Comparison of ENCODE assay signal across 24 cellular contexts in genomic region chr1:87830579-87830978, GRCh38.
"Had no signal": no experiment of that assay in that cellular context is flagged by ENCODE, and none has a peak within 500 bp of the region (broad histone marks: within the 10 kb centered on the region; RNA-seq: fewer than 3 reads in every experiment).

No MANE protein-coding gene starts in this region.

- H3K27ac ChIP-seq: adrenal gland, gastroesophageal sphincter, tibial artery, uterus, VCaP had no signal

- H3K27me3 ChIP-seq: adrenal gland, gastroesophageal sphincter, heart left ventricle, tibial artery, uterus had no signal

- H3K4me3 Mint-ChIP-seq: activated naive CD4-positive, alpha-beta T cell treated with anti-CD3 and anti-CD28 coated beads, Interleukin-2, amount 50 U/mL, for 24 hours; mesothelial cell of epicardium; nephron had no signal

- H3K4me3 ChIP-seq: adrenal gland, gastroesophageal sphincter, heart left ventricle, lung, tibial artery, uterus had no signal

- H3K9me3 ChIP-seq: adrenal gland, gastroesophageal sphincter, heart left ventricle, tibial artery, uterus had no signal

- H3K9me3 Mint-ChIP-seq: activated naive CD4-positive, alpha-beta T cell treated with anti-CD3 and anti-CD28 coated beads, Interleukin-2, amount 50 U/mL, for 24 hours; nephron had no signal

- H3K4me1 Mint-ChIP-seq: activated naive CD4-positive, alpha-beta T cell treated with anti-CD3 and anti-CD28 coated beads, Interleukin-2, amount 50 U/mL, for 24 hours had no signal

- DNase-seq: activated CD4-positive, alpha-beta T cell treated with anti-CD3 and anti-CD28 coated beads for 1 hour; activated CD8-positive, alpha-beta memory T cell treated with anti-CD3 and anti-CD28 coated beads for 24 hours; activated CD8-positive, alpha-beta memory T cell treated with anti-CD3 and anti-CD28 coated beads, Interleukin-2, amount 50 U/mL, for 48 hours; activated effector memory CD4-positive, alpha-beta T cell treated with anti-CD3 and anti-CD28 coated beads, Interleukin-2, amount 50 U/mL, for 16 hours; activated T-cell treated with anti-CD3 and anti-CD28 coated beads, Interleukin-2, amount 50 U/mL, for 48 hours; adrenal gland; effector CD8-positive, alpha-beta T cell; heart left ventricle; kidney; retina; stimulated activated CD4-positive, alpha-beta T cell treated with anti-CD3 and anti-CD28 coated beads, Interleukin-12 subunit alpha, Interleukin-12 subunit beta, amount 100 ng/mL, for 4 hours; stimulated activated CD4-positive, alpha-beta T cell treated with anti-CD3 and anti-CD28 coated beads, Interleukin-1b, Interleukin-23, amount 100 ng/mL, for 48 hours; stimulated activated CD8-positive, alpha-beta memory T cell treated with anti-CD3 and anti-CD28 coated beads, Interleukin-4, amount 100 ng/mL, for 48 hours; stimulated activated naive CD4-positive, alpha-beta T cell treated with Interleukin-2 at 50 U/mL for 16 hours; tibial artery; uterus had no signal

- ATAC-seq: esophagus mucosa, gastroesophageal sphincter, heart left ventricle, left lobe of liver had no signal

- H3K36me3 Mint-ChIP-seq: activated naive CD4-positive, alpha-beta T cell treated with anti-CD3 and anti-CD28 coated beads, Interleukin-2, amount 50 U/mL, for 24 hours; mesothelial cell of epicardium had no signal

- H3K4me1 ChIP-seq: adrenal gland, uterus had no signal

- H3K27ac Mint-ChIP-seq: activated naive CD4-positive, alpha-beta T cell treated with anti-CD3 and anti-CD28 coated beads, Interleukin-2, amount 50 U/mL, for 24 hours had no signal

- H3K36me3 ChIP-seq: adrenal gland, gastroesophageal sphincter, heart left ventricle, tibial artery, uterus had no signal
